Comparison of ENCODE assay signal across 19 cellular contexts in the genomic region with DNA sequence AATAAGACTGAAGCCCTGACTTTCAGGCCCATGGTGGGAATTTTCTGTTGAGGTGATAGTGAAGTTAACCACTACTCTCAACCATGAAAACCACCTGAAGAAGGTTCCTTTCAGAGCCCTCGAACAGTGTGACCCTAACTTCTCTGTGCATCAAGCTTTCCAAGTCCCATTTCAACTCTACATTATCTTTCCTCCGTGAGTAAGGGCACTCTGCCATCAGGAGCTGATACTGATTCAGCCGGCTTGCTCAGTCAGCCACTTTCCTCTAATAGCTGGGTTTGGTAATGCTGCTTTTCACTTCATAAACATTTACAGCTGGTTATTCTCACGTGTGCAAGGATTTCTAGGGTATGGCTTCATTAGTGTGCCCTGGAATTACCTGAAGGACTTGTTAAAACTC. TPM values are rescaled to one million over a fixed set of nuclear protein-coding genes. Genes with fewer than 3 reads are reported as not detected.
A peak's percentile ranks its signal among the peaks of the same experiment; 100 is the strongest.
DNase-seq lines count a peak whose midpoint lies in the region; ATAC-seq, FAIRE-seq and TF ChIP-seq lines count a peak whose summit lies in the region.
"Had no signal": no experiment of that assay in that cellular context is flagged by ENCODE, and none has a peak within 500 bp of the region (broad histone marks: within the 10 kb centered on the region; RNA-seq: fewer than 3 reads in every experiment).

No MANE protein-coding gene starts in this region.

- POLR2A ChIA-PET in activated naive CD8-positive, alpha-beta T cell treated with anti-CD3 and anti-CD28 coated beads, Interleukin-2, amount 10 ng/mL, durations not matched to agents 7 days and 5 days (lab: Charles Lee), result interaction anchor here (0.6 to 7.7 kb wide), 5 partner anchors 11 to 702 kb away, joined by 3 to 109 read pairs (median 3); a partner anchor contains a TSS

- ATAC-seq in activated naive CD8-positive, alpha-beta T cell treated with anti-CD3 and anti-CD28 coated beads, Interleukin-2, amount 10 ng/mL, durations not matched to agents 7 days and 5 days (ENCODE audit: low read depth), result no peak
- ATAC-seq in activated naive CD8-positive, alpha-beta T cell treated with anti-CD3 and anti-CD28 coated beads, Interleukin-2, amount 50 U/mL, for 24 hours, result no peak
- no peak for ATAC-seq in stimulated activated naive B cell treated with anti-CD40 and anti-IgM and Interleukin-4, amounts not matched to agents 10 μg/mL and 1 μg/mL and 100 μg/mL, for 72 hours (replicated peaks)
- ATAC-seq: HCT116, HepG2 had no signal

- H3K4me3 ChIP-seq in bronchial epithelial cell (ENCODE audit: low read depth, low read length), result no peak overlapping the region
- H3K4me3 ChIP-seq: BLaER1 had no signal

- no peaks in the 10 kb centered on the region for H3K27me3 ChIP-seq in bronchial epithelial cell (ENCODE audit: control insufficient read depth, insufficient read depth, low read length)
- H3K27me3 ChIP-seq: BLaER1 had no signal

- TF ChIP-seq CTCF in bronchial epithelial cell (IDR thresholded peaks at IDR 0.05; ENCODE audit: insufficient read depth, low read length, severe bottlenecking) (no peak), D721Med (IDR thresholded peaks at IDR 0.05; ENCODE audit: insufficient read depth, missing control alignments) (no peak)

- no peaks in the 10 kb centered on the region for H3K36me3 ChIP-seq in bronchial epithelial cell (ENCODE audit: control insufficient read depth, insufficient read depth, low read length)

- DNase-seq in activated naive CD8-positive, alpha-beta T cell treated with anti-CD3 and anti-CD28 coated beads, Interleukin-2, amount 10 ng/mL, durations not matched to agents 7 days and 5 days, result no peak
- no peak for DNase-seq in activated naive CD8-positive, alpha-beta T cell treated with anti-CD3 and anti-CD28 coated beads, Interleukin-2, amount 50 U/mL, for 24 hours
- no peak for DNase-seq in HTR-8/SVneo (ENCODE audit: insufficient read length, low spot score)
- DNase-seq in bronchial epithelial cell (ENCODE audit: low read depth), result no peak
- no peak for DNase-seq in stimulated activated naive B cell treated with anti-CD40 and anti-IgM and Interleukin-4, amounts not matched to agents 10 μg/mL and 1 μg/mL and 100 μg/mL, for 72 hours
- no peak for DNase-seq in D721Med (ENCODE audit: insufficient read length, low spot score)
- no peak for DNase-seq in NCI-H2107 (lab: John Stamatoyannopoulos, UW)
- DNase-seq: 8988T; CD4-positive, alpha-beta memory T cell; DMS79 treated with DMSO at 0.1 percent for 48 hours; GF-D8; GOT3; H7; HFFc6 had no signal

- H3K4me3 Mint-ChIP-seq in activated naive CD8-positive, alpha-beta T cell treated with anti-CD3 and anti-CD28 coated beads, Interleukin-2, amount 10 ng/mL, durations not matched to agents 7 days and 5 days, result peak overlapping the region; percentile 38
- no peak overlapping the region for H3K4me3 Mint-ChIP-seq in activated naive CD8-positive, alpha-beta T cell treated with anti-CD3 and anti-CD28 coated beads, Interleukin-2, amount 50 U/mL, for 24 hours
- no peak overlapping the region for H3K4me3 Mint-ChIP-seq in stimulated activated naive B cell treated with anti-CD40 and anti-IgM and Interleukin-4, amounts not matched to agents 10 μg/mL and 1 μg/mL and 100 μg/mL, for 72 hours
- H3K4me3 Mint-ChIP-seq: CD14-positive monocyte, HFFc6 had no signal

- H3K27me3 Mint-ChIP-seq in activated naive CD8-positive, alpha-beta T cell treated with anti-CD3 and anti-CD28 coated beads, Interleukin-2, amount 10 ng/mL, durations not matched to agents 7 days and 5 days, result no peaks in the 10 kb centered on the region
- no peaks in the 10 kb centered on the region for H3K27me3 Mint-ChIP-seq in activated naive CD8-positive, alpha-beta T cell treated with anti-CD3 and anti-CD28 coated beads, Interleukin-2, amount 50 U/mL, for 24 hours
- H3K27me3 Mint-ChIP-seq in stimulated activated naive B cell treated with anti-CD40 and anti-IgM and Interleukin-4, amounts not matched to agents 10 μg/mL and 1 μg/mL and 100 μg/mL, for 72 hours, result no peaks in the 10 kb centered on the region
- H3K27me3 Mint-ChIP-seq: CD4-positive, alpha-beta memory T cell had no signal

- no peaks in the 10 kb centered on the region for H3K9me3 Mint-ChIP-seq in activated naive CD8-positive, alpha-beta T cell treated with anti-CD3 and anti-CD28 coated beads, Interleukin-2, amount 10 ng/mL, durations not matched to agents 7 days and 5 days
- no peaks in the 10 kb centered on the region for H3K9me3 Mint-ChIP-seq in activated naive CD8-positive, alpha-beta T cell treated with anti-CD3 and anti-CD28 coated beads, Interleukin-2, amount 50 U/mL, for 24 hours
- H3K9me3 Mint-ChIP-seq in stimulated activated naive B cell treated with anti-CD40 and anti-IgM and Interleukin-4, amounts not matched to agents 10 μg/mL and 1 μg/mL and 100 μg/mL, for 72 hours, result no peaks in the 10 kb centered on the region
- H3K9me3 Mint-ChIP-seq: HFFc6 had no signal

- peaks cover 28% of the 10 kb centered on the region for H3K4me1 Mint-ChIP-seq in activated naive CD8-positive, alpha-beta T cell treated with anti-CD3 and anti-CD28 coated beads, Interleukin-2, amount 10 ng/mL, durations not matched to agents 7 days and 5 days
- peaks cover 11% of the 10 kb centered on the region for H3K4me1 Mint-ChIP-seq in activated naive CD8-positive, alpha-beta T cell treated with anti-CD3 and anti-CD28 coated beads, Interleukin-2, amount 50 U/mL, for 24 hours
- H3K4me1 Mint-ChIP-seq in stimulated activated naive B cell treated with anti-CD40 and anti-IgM and Interleukin-4, amounts not matched to agents 10 μg/mL and 1 μg/mL and 100 μg/mL, for 72 hours, result peaks cover 2 to 4% of the 10 kb centered on the region in 2 donors

- peak; percentile 42 for FAIRE-seq in HTR-8/SVneo (lab: Jason Lieb, UNC)
- peak; percentile 23 for FAIRE-seq in bronchial epithelial cell (lab: Jason Lieb, UNC)
- no peak for FAIRE-seq in D721Med (lab: Jason Lieb, UNC)
- FAIRE-seq: HepG2 had no signal

- H3K36me3 Mint-ChIP-seq in activated naive CD8-positive, alpha-beta T cell treated with anti-CD3 and anti-CD28 coated beads, Interleukin-2, amount 10 ng/mL, durations not matched to agents 7 days and 5 days, result peaks cover 32% of the 10 kb centered on the region
- H3K36me3 Mint-ChIP-seq in activated naive CD8-positive, alpha-beta T cell treated with anti-CD3 and anti-CD28 coated beads, Interleukin-2, amount 50 U/mL, for 24 hours (ENCODE audit: low read depth), result peaks cover 7% of the 10 kb centered on the region
- H3K36me3 Mint-ChIP-seq in stimulated activated naive B cell treated with anti-CD40 and anti-IgM and Interleukin-4, amounts not matched to agents 10 μg/mL and 1 μg/mL and 100 μg/mL, for 72 hours, result peaks cover 23 to 27% of the 10 kb centered on the region in 2 donors

- H3K27ac Mint-ChIP-seq in activated naive CD8-positive, alpha-beta T cell treated with anti-CD3 and anti-CD28 coated beads, Interleukin-2, amount 10 ng/mL, durations not matched to agents 7 days and 5 days, result peak overlapping the region; percentile 6
- H3K27ac Mint-ChIP-seq in activated naive CD8-positive, alpha-beta T cell treated with anti-CD3 and anti-CD28 coated beads, Interleukin-2, amount 50 U/mL, for 24 hours, result no peak overlapping the region
- peak overlapping the region; percentile 16 for H3K27ac Mint-ChIP-seq in stimulated activated naive B cell treated with anti-CD40 and anti-IgM and Interleukin-4, amounts not matched to agents 10 μg/mL and 1 μg/mL and 100 μg/mL, for 72 hours
- H3K27ac Mint-ChIP-seq: CD14-positive monocyte, HFFc6 had no signal

RNA-seq across cellular contexts. Expression of a gene that starts 10.7 kb away (rescaled TPM):
- 100 to 1,000 TPM; 103 TPM for total RNA-seq in activated naive CD8-positive, alpha-beta T cell treated with anti-CD3 and anti-CD28 coated beads, Interleukin-2, amount 10 ng/mL, durations not matched to agents 7 days and 5 days
- total RNA-seq in bronchial epithelial cell, result not detected in 2 replicates
- total RNA-seq: A673, HFFc6 had no signal

RNA-seq across cellular contexts. Expression of a gene that starts 51.2 kb away (rescaled TPM):
- total RNA-seq in activated naive CD8-positive, alpha-beta T cell treated with anti-CD3 and anti-CD28 coated beads, Interleukin-2, amount 10 ng/mL, durations not matched to agents 7 days and 5 days, result 10 to 100 TPM; 73.1 to 76.1 TPM
- 105 and 120 TPM in 2 replicates for total RNA-seq in bronchial epithelial cell

Comparison
In these comparisons a context has a peak if more than half of its experiments do, and no peak if none do; other contexts are left out.
1. RNA of a gene that starts 10.7 kb away (total RNA-seq): 103 TPM in activated naive CD8-positive, alpha-beta T cell treated with anti-CD3 and anti-CD28 coated beads, Interleukin-2, amount 10 ng/mL, durations not matched to agents 7 days and 5 days; not detected in bronchial epithelial cell; every median in the first group is over 100 times any median in the second.